ENCODE assay signal across 8 cellular contexts in the genomic region with DNA sequence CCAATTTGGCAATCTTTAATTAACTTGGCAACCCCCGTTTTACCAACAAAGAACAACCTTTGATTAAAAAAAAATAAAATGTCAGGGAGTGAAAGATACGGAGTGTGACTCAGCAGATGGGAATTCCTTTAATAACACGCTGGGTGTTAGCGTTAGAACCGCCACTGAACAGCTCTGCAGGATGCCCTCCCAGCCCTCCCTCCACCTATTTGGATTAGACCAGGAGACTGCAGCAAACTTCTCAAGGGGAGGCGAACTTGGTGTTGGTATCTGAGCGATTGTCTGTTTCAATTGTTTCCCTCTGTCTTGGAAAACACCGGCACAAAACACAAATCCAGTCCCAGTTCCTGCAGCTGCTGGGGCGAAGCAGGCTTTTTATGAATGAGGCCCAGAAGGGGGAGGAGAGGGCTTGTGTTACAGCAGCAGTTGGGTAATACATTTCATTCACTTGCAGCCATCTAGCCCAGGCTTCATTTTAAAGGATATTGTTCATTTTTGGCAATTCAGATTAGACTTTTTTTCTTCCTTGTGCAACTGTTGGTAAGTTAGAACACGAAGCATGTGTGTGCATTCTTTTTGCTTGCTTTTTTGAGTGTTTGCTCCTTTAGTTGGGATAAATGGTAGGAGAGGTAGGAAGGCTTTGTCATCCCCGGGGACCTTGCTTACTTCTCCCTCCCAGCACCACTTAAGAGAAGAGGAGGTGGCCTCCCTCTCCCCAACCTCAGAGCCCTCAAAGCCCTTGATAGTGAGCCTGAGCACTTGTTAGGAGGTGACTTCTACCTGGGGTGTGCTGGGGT.
DNase-seq lines count a peak whose midpoint lies in the region; ATAC-seq and TF ChIP-seq lines count a peak whose summit lies in the region.

No MANE protein-coding gene starts in this region.

- no peaks in the 10 kb centered on the region for H3F3A ChIP-seq in MM.1S (ENCODE audit: insufficient read depth, low read length)

- DNase-seq in GF-D8 (lab: John Stamatoyannopoulos, UW) (peak; percentile 60), NCI-H2107 (lab: John Stamatoyannopoulos, UW) (peak; percentile 43), glomerular visceral epithelial cell (ENCODE audit: extremely low spot score) (peak; percentile 86), osteoblast (ENCODE audit: insufficient read length, low spot score, missing footprints) (no peak), MM.1S (no peak)
- no peak for DNase-seq in activated CD8-positive, alpha-beta T cell treated with anti-CD3 and anti-CD28 coated beads, Interleukin-2, amount 10 ng/mL, durations not matched to agents 7 days and 5 days

- H3K9me3 Mint-ChIP-seq in activated CD8-positive, alpha-beta T cell treated with anti-CD3 and anti-CD28 coated beads, Interleukin-2, amount 10 ng/mL, durations not matched to agents 7 days and 5 days (ENCODE audit: insufficient read depth), result no peaks in the 10 kb centered on the region

- no peaks in the 10 kb centered on the region for H3K27me3 Mint-ChIP-seq in activated CD8-positive, alpha-beta T cell treated with anti-CD3 and anti-CD28 coated beads, Interleukin-2, amount 10 ng/mL, durations not matched to agents 7 days and 5 days (ENCODE audit: low read depth)

- H4K20me1 ChIP-seq in osteoblast (ENCODE audit: insufficient read depth, low read length), result peaks cover 71% of the 10 kb centered on the region
- H4K20me1 ChIP-seq in MM.1S (ENCODE audit: insufficient read depth, low read length), result no peaks in the 10 kb centered on the region; the same call in 1 of the 2 replicates

- H2AFZ ChIP-seq in osteoblast (ENCODE audit: low read length) (no peak overlapping the region), MM.1S (ENCODE audit: low read length) (no peak overlapping the region)

- TF ChIP-seq CTCF in osteoblast (IDR thresholded peaks at IDR 0.05; ENCODE audit: extremely low read depth, low read depth, low read length) (no peak), MM.1S (IDR thresholded peaks at IDR 0.05; ENCODE audit: low read length) (no peak)

- CTCF ChIA-PET in activated CD8-positive, alpha-beta T cell treated with anti-CD3 and anti-CD28 coated beads, Interleukin-2, amount 10 ng/mL, durations not matched to agents 7 days and 5 days (lab: Charles Lee), result interaction anchor here (1.0 to 2.0 kb wide), 3 partner anchors 20 to 81 kb away, joined by 5 to 7 read pairs (median 5); no protein-coding TSS in a partner anchor

- H3K27me3 ChIP-seq in osteoblast (ENCODE audit: insufficient read depth, low read length) (no peaks in the 10 kb centered on the region), MM.1S (replicated peaks; ENCODE audit: insufficient read depth, low read length) (no peaks in the 10 kb centered on the region)

- no peaks in the 10 kb centered on the region for H3K36me3 Mint-ChIP-seq in activated CD8-positive, alpha-beta T cell treated with anti-CD3 and anti-CD28 coated beads, Interleukin-2, amount 10 ng/mL, durations not matched to agents 7 days and 5 days (ENCODE audit: low read depth)

- H3K27ac ChIP-seq in osteoblast (ENCODE audit: low read depth, low read length) (no peak overlapping the region), MM.1S (ENCODE audit: low read length) (no peak overlapping the region)

- POLR2A ChIA-PET in activated CD8-positive, alpha-beta T cell treated with anti-CD3 and anti-CD28 coated beads, Interleukin-2, amount 10 ng/mL, durations not matched to agents 7 days and 5 days (lab: Charles Lee), result no interaction called here

- no peaks in the 10 kb centered on the region for H3K9me2 ChIP-seq in MM.1S (replicated peaks; ENCODE audit: insufficient read depth, low read length)

- no peak overlapping the region for H3K4me3 Mint-ChIP-seq in activated CD8-positive, alpha-beta T cell treated with anti-CD3 and anti-CD28 coated beads, Interleukin-2, amount 10 ng/mL, durations not matched to agents 7 days and 5 days

- H3K4me1 ChIP-seq in osteoblast (ENCODE audit: insufficient read depth, low read length) (peaks cover 31% of the 10 kb centered on the region), MM.1S (ENCODE audit: low read length) (no peaks in the 10 kb centered on the region)

- H3K4me3 ChIP-seq in osteoblast (ENCODE audit: insufficient read depth, low read length) (peak overlapping the region; percentile 44), MM.1S (ENCODE audit: low read length) (no peak overlapping the region)

- peaks cover 14% of the 10 kb centered on the region for H3K4me1 Mint-ChIP-seq in activated CD8-positive, alpha-beta T cell treated with anti-CD3 and anti-CD28 coated beads, Interleukin-2, amount 10 ng/mL, durations not matched to agents 7 days and 5 days (ENCODE audit: low read depth)

- no peak overlapping the region for H3K9ac ChIP-seq in MM.1S (ENCODE audit: low read length)

- no peaks in the 10 kb centered on the region for H3K36me3 ChIP-seq in osteoblast (ENCODE audit: insufficient read depth, low read length)
- H3K36me3 ChIP-seq in MM.1S (replicated peaks; ENCODE audit: insufficient read depth, low read length), result no peaks in the 10 kb centered on the region

- H3K79me2 ChIP-seq in osteoblast (ENCODE audit: insufficient read depth, low read length), result peaks cover 75% of the 10 kb centered on the region
- peaks cover 68% of the 10 kb centered on the region for H3K79me2 ChIP-seq in MM.1S (ENCODE audit: low read length)

- ATAC-seq in activated CD8-positive, alpha-beta T cell treated with anti-CD3 and anti-CD28 coated beads, Interleukin-2, amount 10 ng/mL, durations not matched to agents 7 days and 5 days, result no peak
- ATAC-seq in HG03565 (IDR thresholded peaks at IDR 0.05; ENCODE audit: unreplicated experiment) (no peak), GM21717 (IDR thresholded peaks at IDR 0.05; ENCODE audit: unreplicated experiment) (no peak)

- H3K27ac Mint-ChIP-seq in activated CD8-positive, alpha-beta T cell treated with anti-CD3 and anti-CD28 coated beads, Interleukin-2, amount 10 ng/mL, durations not matched to agents 7 days and 5 days, result peak overlapping the region; percentile 56

- H3K4me2 ChIP-seq in osteoblast (ENCODE audit: insufficient read depth, low read length) (peak overlapping the region; percentile 79), MM.1S (ENCODE audit: low read depth, low read length) (no peak overlapping the region)

- H3K9me3 ChIP-seq in osteoblast (ENCODE audit: low read depth, low read length) (no peaks in the 10 kb centered on the region), MM.1S (replicated peaks; ENCODE audit: insufficient read depth, low read length) (no peaks in the 10 kb centered on the region)

Comparison
In these comparisons a context has a peak if more than half of its experiments do, and no peak if none do; other contexts are left out.
1. DNase-seq: peak in GF-D8 (single experiment), NCI-H2107 (single experiment) and glomerular visceral epithelial cell (single experiment); none in activated CD8-positive, alpha-beta T cell treated with anti-CD3 and anti-CD28 coated beads, Interleukin-2, amount 10 ng/mL, durations not matched to agents 7 days and 5 days (single experiment), osteoblast (single experiment) and MM.1S (single experiment).